In genomic region chr9:93590609-93591234, GRCh38 we compare ENCODE assay signal across 23 cellular contexts. TPM values are rescaled to one million over a fixed set of nuclear protein-coding genes. Genes with fewer than 3 reads are reported as not detected.
DNase-seq lines count a peak whose midpoint lies in the region; ATAC-seq and TF ChIP-seq lines count a peak whose summit lies in the region.
"Had no signal": no experiment of that assay in that cellular context is flagged by ENCODE, and none has a peak within 500 bp of the region (broad histone marks: within the 10 kb centered on the region; RNA-seq: fewer than 3 reads in every experiment).

No MANE protein-coding gene starts in this region.

- H3K36me3 Mint-ChIP-seq in activated CD8-positive, alpha-beta T cell treated with anti-CD3 and anti-CD28 coated beads, Interleukin-2, amount 10 ng/mL, durations not matched to agents 7 days and 5 days (ENCODE audit: low read depth): no peaks in the 10 kb centered on the region
- no peaks in the 10 kb centered on the region for H3K36me3 Mint-ChIP-seq in activated CD8-positive, alpha-beta T cell treated with anti-CD3 and anti-CD28 coated beads for 36 hours (ENCODE audit: low read depth)

- peaks cover 12% of the 10 kb centered on the region for H3K4me1 Mint-ChIP-seq in activated CD8-positive, alpha-beta T cell treated with anti-CD3 and anti-CD28 coated beads, Interleukin-2, amount 10 ng/mL, durations not matched to agents 7 days and 5 days (ENCODE audit: low read depth)
- peaks cover 41% of the 10 kb centered on the region for H3K4me1 Mint-ChIP-seq in activated CD8-positive, alpha-beta T cell treated with anti-CD3 and anti-CD28 coated beads for 36 hours (ENCODE audit: low read depth)

- no peak overlapping the region for H3K4me3 ChIP-seq in lung
- H3K4me3 ChIP-seq: thyroid gland had no signal

- H3K27ac ChIP-seq in lung (ENCODE audit: low read depth in 1 of 2, low read length in 1 of 2): no peak overlapping the region
- H3K27ac ChIP-seq: epithelial cell of prostate, neutrophil had no signal

- H3K9me3 ChIP-seq in lung (ENCODE audit: control insufficient read depth in 2 of 2, insufficient read depth in 1 of 2, low read length in 1 of 2): no peaks in the 10 kb centered on the region
- H3K9me3 ChIP-seq: BE2C, neutrophil, thyroid gland had no signal

- no peaks in the 10 kb centered on the region for H3K27me3 Mint-ChIP-seq in activated CD8-positive, alpha-beta T cell treated with anti-CD3 and anti-CD28 coated beads, Interleukin-2, amount 10 ng/mL, durations not matched to agents 7 days and 5 days (ENCODE audit: low read depth)
- H3K27me3 Mint-ChIP-seq in activated CD8-positive, alpha-beta T cell treated with anti-CD3 and anti-CD28 coated beads for 36 hours: no peaks in the 10 kb centered on the region
- H3K27me3 Mint-ChIP-seq: stimulated activated naive CD8-positive, alpha-beta T cell treated with anti-CD3 and anti-CD28 coated beads, Interleukin-15, Interleukin-2, amounts not matched to agents 100 ng/mL and 50 ng/mL, for 24 hours had no signal

- DNase-seq in activated CD8-positive, alpha-beta T cell treated with anti-CD3 and anti-CD28 coated beads, Interleukin-2, amount 10 ng/mL, durations not matched to agents 7 days and 5 days: peak; percentile 16
- no peak for DNase-seq in activated CD8-positive, alpha-beta T cell treated with anti-CD3 and anti-CD28 coated beads for 36 hours
- DNase-seq in SK-N-DZ (ENCODE audit: low spot score): peak; percentile 29
- DNase-seq in lung (ENCODE audit: low spot score): peak; percentile 27
- DNase-seq in stimulated activated CD8-positive, alpha-beta memory T cell treated with anti-CD3 and anti-CD28 coated beads, Interleukin-4, amount 100 ng/mL, for 48 hours: peak; percentile 19
- DNase-seq in AG08395 (ENCODE audit: low spot score): no peak
- DNase-seq in HUDEP-2 (lab: John Stamatoyannopoulos, UW; ENCODE audit: unreplicated experiment in 76 of 76): no peak
- DNase-seq: 8988T; activated CD4-positive, alpha-beta T cell treated with anti-CD3 and anti-CD28 coated beads for 1 hour; activated gamma-delta T cell; BE2C; left ventricle myocardium superior; NCI-H1048; NCI-H187 treated with DMSO at 0.1 percent for 48 hours; NCI-H82; Right ventricle myocardium superior; small intestine; stimulated activated CD4-positive, alpha-beta T cell treated with anti-CD3 and anti-CD28 coated beads, Interleukin-4, amount 100 ng/mL, for 1 hour; thyroid gland had no signal

- CTCF ChIA-PET in activated CD8-positive, alpha-beta T cell treated with anti-CD3 and anti-CD28 coated beads, Interleukin-2, amount 10 ng/mL, durations not matched to agents 7 days and 5 days (lab: Charles Lee): no interaction called here
- CTCF ChIA-PET in activated CD8-positive, alpha-beta T cell treated with anti-CD3 and anti-CD28 coated beads for 36 hours (lab: Charles Lee): interaction anchor here (1.1 kb wide), 1 partner anchor 25 kb away, joined by 3 read pairs; no protein-coding TSS in a partner anchor

- H3K4me3 Mint-ChIP-seq in activated CD8-positive, alpha-beta T cell treated with anti-CD3 and anti-CD28 coated beads, Interleukin-2, amount 10 ng/mL, durations not matched to agents 7 days and 5 days: no peak overlapping the region
- no peak overlapping the region for H3K4me3 Mint-ChIP-seq in activated CD8-positive, alpha-beta T cell treated with anti-CD3 and anti-CD28 coated beads for 36 hours
- H3K4me3 Mint-ChIP-seq: stimulated activated naive CD8-positive, alpha-beta T cell treated with anti-CD3 and anti-CD28 coated beads, Interleukin-15, Interleukin-2, amounts not matched to agents 100 ng/mL and 50 ng/mL, for 24 hours had no signal

- ATAC-seq in activated CD8-positive, alpha-beta T cell treated with anti-CD3 and anti-CD28 coated beads, Interleukin-2, amount 10 ng/mL, durations not matched to agents 7 days and 5 days: no peak
- ATAC-seq in activated CD8-positive, alpha-beta T cell treated with anti-CD3 and anti-CD28 coated beads for 36 hours: no peak
- ATAC-seq in lung (ENCODE audit: insufficient read depth, low FRiP score): no peak
- no peak for ATAC-seq in HG03457 (IDR thresholded peaks at IDR 0.05; ENCODE audit: unreplicated experiment)
- ATAC-seq: left ventricle myocardium superior had no signal

- H3K36me3 ChIP-seq in lung (ENCODE audit: control insufficient read depth in 2 of 2, insufficient read depth in 2 of 2, low read length in 2 of 2): peaks cover 0 to 1% of the 10 kb centered on the region in 2 donors
- H3K36me3 ChIP-seq: BE2C, neutrophil, thyroid gland had no signal

- no peak for TF ChIP-seq CTCF in activated CD8-positive, alpha-beta T cell treated with anti-CD3 and anti-CD28 coated beads for 36 hours (IDR thresholded peaks at IDR 0.05)
- no peak for TF ChIP-seq CTCF in lung (IDR thresholded peaks at IDR 0.05; ENCODE audit: control extremely low read depth, extremely low read depth)

- peaks cover 7 to 41% of the 10 kb centered on the region in 2 donors for H3K4me1 ChIP-seq in lung (ENCODE audit: control insufficient read depth in 2 of 2, insufficient read depth in 2 of 2, low read length in 2 of 2)

- no peak overlapping the region for H3K27ac Mint-ChIP-seq in activated CD8-positive, alpha-beta T cell treated with anti-CD3 and anti-CD28 coated beads, Interleukin-2, amount 10 ng/mL, durations not matched to agents 7 days and 5 days
- H3K27ac Mint-ChIP-seq in activated CD8-positive, alpha-beta T cell treated with anti-CD3 and anti-CD28 coated beads for 36 hours: no peak overlapping the region
- H3K27ac Mint-ChIP-seq: stimulated activated naive CD8-positive, alpha-beta T cell treated with anti-CD3 and anti-CD28 coated beads, Interleukin-15, Interleukin-2, amounts not matched to agents 100 ng/mL and 50 ng/mL, for 24 hours had no signal

- no peaks in the 10 kb centered on the region for H3K9me3 Mint-ChIP-seq in activated CD8-positive, alpha-beta T cell treated with anti-CD3 and anti-CD28 coated beads, Interleukin-2, amount 10 ng/mL, durations not matched to agents 7 days and 5 days (ENCODE audit: insufficient read depth)
- H3K9me3 Mint-ChIP-seq in activated CD8-positive, alpha-beta T cell treated with anti-CD3 and anti-CD28 coated beads for 36 hours: no peaks in the 10 kb centered on the region
- H3K9me3 Mint-ChIP-seq: stimulated activated naive CD8-positive, alpha-beta T cell treated with anti-CD3 and anti-CD28 coated beads, Interleukin-15, Interleukin-2, amounts not matched to agents 100 ng/mL and 50 ng/mL, for 24 hours had no signal

- WGBS in lung, 2 donors: 79 to 87% methylated on average over 8 of the region's 8 CpGs

- H3K27me3 ChIP-seq in lung (ENCODE audit: control insufficient read depth, insufficient read depth): no peaks in the 10 kb centered on the region
- H3K27me3 ChIP-seq: BE2C, neutrophil, thyroid gland had no signal

- POLR2A ChIA-PET in activated CD8-positive, alpha-beta T cell treated with anti-CD3 and anti-CD28 coated beads, Interleukin-2, amount 10 ng/mL, durations not matched to agents 7 days and 5 days (lab: Charles Lee): no interaction called here
- POLR2A ChIA-PET in activated CD8-positive, alpha-beta T cell treated with anti-CD3 and anti-CD28 coated beads for 36 hours (lab: Charles Lee): interaction anchor here (1.9 kb wide), 1 partner anchor 24 kb away, joined by 4 read pairs; no protein-coding TSS in a partner anchor

- intact Hi-C loops in activated CD8-positive, alpha-beta T cell treated with anti-CD3 and anti-CD28 coated beads for 36 hours (cut with micrococcal nuclease): no loop called here

RNA-seq across cellular contexts. Expression of gene PHF2, which starts 14.3 kb away (rescaled TPM):
- total RNA-seq in activated CD8-positive, alpha-beta T cell treated with anti-CD3 and anti-CD28 coated beads, Interleukin-2, amount 10 ng/mL, durations not matched to agents 7 days and 5 days: 10 to 100 TPM; 22.1 to 23.5 TPM
- total RNA-seq in activated CD8-positive, alpha-beta T cell treated with anti-CD3 and anti-CD28 coated beads for 36 hours: 10 to 100 TPM; 12.9 to 13.1 TPM
- 19.9 and 24.4 TPM in 2 replicates for polyA plus RNA-seq in SK-N-DZ (2014; cell fraction: cytosol; rRNA removed)
- 21.9 and 23.1 TPM in 2 replicates for polyA plus RNA-seq in SK-N-DZ (2014; cell fraction: nucleus; rRNA removed)
- total RNA-seq in lung: 10 to 100 TPM; 33.3 to 33.6 TPM
- polyA plus RNA-seq in lung: 10 to 100 TPM; 20.1 to 27.1 TPM

Comparison
In these comparisons a context has a peak if more than half of its experiments do, and no peak if none do; other contexts are left out.
1. DNase-seq: peak in activated CD8-positive, alpha-beta T cell treated with anti-CD3 and anti-CD28 coated beads, Interleukin-2, amount 10 ng/mL, durations not matched to agents 7 days and 5 days (single experiment), SK-N-DZ (single experiment), lung (single experiment) and stimulated activated CD8-positive, alpha-beta memory T cell treated with anti-CD3 and anti-CD28 coated beads, Interleukin-4, amount 100 ng/mL, for 48 hours (single experiment); none in activated CD8-positive, alpha-beta T cell treated with anti-CD3 and anti-CD28 coated beads for 36 hours (single experiment), AG08395 (single experiment) and HUDEP-2 (0 of 76).